In the genomic region with DNA sequence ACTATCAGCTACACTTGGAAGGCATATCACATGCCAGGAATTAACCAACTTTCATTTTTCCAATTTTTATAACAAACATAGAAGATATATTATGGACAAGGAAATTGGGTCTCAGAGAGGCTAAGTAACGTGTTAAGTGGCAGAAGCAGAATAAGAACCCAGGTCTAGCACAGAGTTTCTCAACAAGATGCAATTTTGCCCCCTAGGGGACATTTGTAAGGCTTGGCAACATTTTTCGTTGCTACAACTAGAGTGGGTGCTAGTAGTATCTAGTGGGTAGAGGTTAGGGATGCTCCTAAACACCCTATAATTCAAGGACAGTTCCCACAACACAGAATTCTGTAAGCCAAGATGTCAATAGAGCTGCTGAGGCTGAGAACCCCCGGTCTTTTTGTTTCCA, we compare ENCODE assay signal across 8 cellular contexts.
DNase-seq lines count a peak whose midpoint lies in the region; ATAC-seq and TF ChIP-seq lines count a peak whose summit lies in the region.

No MANE protein-coding gene starts in this region.

- H3K4me1 ChIP-seq in right lobe of liver = no peaks in the 10 kb centered on the region

- WGBS in right lobe of liver (ENCODE audit: insufficient coverage, low coverage, low lambda C conversion rate, missing lambda C conversion rate) = 19% methylated on average over 3 of the region's 3 CpGs

- no peaks in the 10 kb centered on the region for H3K27me3 ChIP-seq in right lobe of liver

- no peaks in the 10 kb centered on the region for H3K9me3 ChIP-seq in right lobe of liver

- ATAC-seq in HG03354 (IDR thresholded peaks at IDR 0.05; ENCODE audit: poor library complexity, severe bottlenecking, unreplicated experiment) (peak; percentile 58), right lobe of liver (peak; percentile 69 to 90 (median 82)), GM21390 (IDR thresholded peaks at IDR 0.05; ENCODE audit: unreplicated experiment) (no peak)

- H3K4me3 ChIP-seq in right lobe of liver = no peak overlapping the region

- DNase-seq in EH (ENCODE audit: low read depth) = peak; percentile 9
- peak; percentile 25 for DNase-seq in SKM-1 treated with dmso at 0.1 percent for 144 hours (lab: John Stamatoyannopoulos, UW; ENCODE audit: unreplicated experiment)
- DNase-seq in right lobe of liver = no peak
- DNase-seq in NCI-H128 (lab: John Stamatoyannopoulos, UW; ENCODE audit: unreplicated experiment) = no peak
- DNase-seq in GDM1 (lab: John Stamatoyannopoulos, UW) = no peak
- DNase-seq in inferior parietal cortex (ENCODE audit: extremely low spot score) = no peak

- H3K36me3 ChIP-seq in right lobe of liver = no peaks in the 10 kb centered on the region

- no peak overlapping the region for H3K27ac ChIP-seq in right lobe of liver

- intact Hi-C loops in right lobe of liver (cut with DNase I) = loop anchor here in 1 of 2 donors (10.0 kb wide), 1 partner anchor 298 kb away; no protein-coding TSS in a partner anchor

- peak; percentile 34 to 55 (median 46) for TF ChIP-seq CTCF in right lobe of liver (IDR thresholded peaks at IDR 0.05)

- no peak for TF ChIP-seq POLR2A in right lobe of liver (IDR thresholded peaks at IDR 0.05)

Comparison
In these comparisons a context has a peak if more than half of its experiments do, and no peak if none do; other contexts are left out.
1. DNase-seq: peak in EH (single experiment) and SKM-1 treated with dmso at 0.1 percent for 144 hours (single experiment); none in right lobe of liver (0 of 3), NCI-H128 (single experiment), GDM1 (single experiment) and inferior parietal cortex (single experiment).